8 cellular contexts compared by ENCODE assay signal in the genomic region with DNA sequence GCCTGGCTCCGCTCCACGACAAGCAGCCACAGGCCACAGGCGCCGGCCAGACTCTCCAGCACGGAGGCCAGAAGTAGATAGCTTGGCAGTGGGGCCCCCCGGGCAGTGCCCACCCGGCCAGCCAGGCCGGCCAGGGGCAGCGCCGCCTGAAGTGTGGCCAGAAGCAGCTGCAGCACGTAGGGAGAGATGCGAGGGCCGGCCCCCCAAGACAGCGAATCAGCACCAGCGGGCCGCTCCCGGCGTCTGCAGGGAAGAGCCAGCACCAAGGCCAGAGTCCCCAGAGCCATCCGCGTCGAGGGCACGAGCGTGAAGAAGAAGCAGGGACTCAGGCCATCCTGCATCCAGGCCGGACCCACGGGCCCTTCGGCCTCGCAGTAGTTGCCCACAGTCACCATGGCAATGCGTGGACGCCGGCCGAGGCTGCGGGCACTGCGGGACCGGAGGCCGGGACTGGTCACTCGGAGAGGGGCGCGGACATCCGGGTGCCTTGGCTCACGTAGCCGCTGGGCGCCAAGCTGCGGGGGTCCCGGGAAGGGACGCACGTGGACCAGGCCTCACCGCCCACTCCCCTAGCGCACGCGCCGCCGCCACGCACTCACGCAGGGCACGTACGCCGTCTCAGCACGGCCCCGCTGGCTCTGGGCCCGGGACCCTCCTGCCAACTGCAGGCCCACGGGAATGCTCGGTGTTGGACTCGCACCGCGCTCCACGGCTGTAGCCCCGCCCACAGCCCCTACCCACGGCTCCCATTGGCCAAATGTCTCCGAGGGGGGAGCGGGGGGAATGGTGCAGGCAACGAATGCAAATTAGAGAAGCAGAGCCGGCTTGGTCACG. TPM values are rescaled to one million over a fixed set of nuclear protein-coding genes. Genes with fewer than 3 reads are reported as not detected.
DNase-seq lines count a peak whose midpoint lies in the region; ATAC-seq and TF ChIP-seq lines count a peak whose summit lies in the region.

ABCB6 (minus strand) TSS at position 680 of the 834 bp plus-strand sequence; CDS start at position 395, 285 bp downstream.

- no peaks in the 10 kb centered on the region for H3K9me3 Mint-ChIP-seq in Calu3 (ENCODE audit: low read depth, unreplicated experiment)
- no peaks in the 10 kb centered on the region for H3K9me3 Mint-ChIP-seq in activated naive CD4-positive, alpha-beta T cell treated with anti-CD3 and anti-CD28 coated beads for 36 hours

- H3K27me3 ChIP-seq in SJCRH30 = no peaks in the 10 kb centered on the region
- no peaks in the 10 kb centered on the region for H3K27me3 ChIP-seq in neuron (ENCODE audit: insufficient read depth, low read length)

- no peaks in the 10 kb centered on the region for H3K9me3 ChIP-seq in SJCRH30 (replicated peaks)
- H3K9me3 ChIP-seq in neuron (ENCODE audit: low read length) = no peaks in the 10 kb centered on the region

- peak within 1 kb of the TSS; percentile 74 for H3K4me3 Mint-ChIP-seq in Calu3 (ENCODE audit: low read depth, unreplicated experiment)
- H3K4me3 Mint-ChIP-seq in activated naive CD4-positive, alpha-beta T cell treated with anti-CD3 and anti-CD28 coated beads for 36 hours = peak within 1 kb of the TSS; percentile 78

- intact Hi-C loops in Calu3 (cut with micrococcal nuclease; ENCODE audit: unreplicated experiment) = loop anchor here (5.0 to 10.0 kb wide), 2 partner anchors 54 to 59 kb away; partner anchors contain the start of genes DNAJB2 and NHEJ1
- intact Hi-C loops in activated naive CD4-positive, alpha-beta T cell treated with anti-CD3 and anti-CD28 coated beads for 36 hours (cut with micrococcal nuclease) = loop anchor here (1.0 to 2.0 kb wide), 8 partner anchors 11 to 168 kb away; partner anchors contain the start of genes ANKZF1, ATG9A, DNAJB2 and DNPEP

- H3K27ac Mint-ChIP-seq in Calu3 (ENCODE audit: unreplicated experiment) = peak within 1 kb of the TSS; percentile 75
- peak within 1 kb of the TSS; percentile 56 for H3K27ac Mint-ChIP-seq in activated naive CD4-positive, alpha-beta T cell treated with anti-CD3 and anti-CD28 coated beads for 36 hours

- CTCF ChIA-PET in Calu3 (lab: Charles Lee) = interaction anchor here (0.7 to 2.6 kb wide), 6 partner anchors 10 to 76 kb away, joined by 3 to 10 read pairs (median 4); partner anchors contain the start of genes TUBA4A and TUBA4B
- CTCF ChIA-PET in activated naive CD4-positive, alpha-beta T cell treated with anti-CD3 and anti-CD28 coated beads for 36 hours (lab: Charles Lee) = interaction anchor here (0.9 to 1.4 kb wide), 5 partner anchors 11 to 74 kb away, joined by 3 to 5 read pairs (median 4); partner anchors contain the start of gene ATG9A

- H2AFZ ChIP-seq in neuron (ENCODE audit: low read depth, low read length) = peak within 1 kb of the TSS; percentile 30

- H3K4me1 Mint-ChIP-seq in Calu3 (ENCODE audit: low read depth, unreplicated experiment) = peaks cover 18% of the 10 kb centered on the region
- peaks cover 25% of the 10 kb centered on the region for H3K4me1 Mint-ChIP-seq in activated naive CD4-positive, alpha-beta T cell treated with anti-CD3 and anti-CD28 coated beads for 36 hours (ENCODE audit: low read depth)

- peaks cover 51% of the 10 kb centered on the region for H3K36me3 Mint-ChIP-seq in Calu3 (ENCODE audit: insufficient read depth, unreplicated experiment)
- H3K36me3 Mint-ChIP-seq in activated naive CD4-positive, alpha-beta T cell treated with anti-CD3 and anti-CD28 coated beads for 36 hours (ENCODE audit: low read depth) = peaks cover 21% of the 10 kb centered on the region

- H3K36me3 ChIP-seq in SJCRH30 (peaks cover 20% of the 10 kb centered on the region), neuron (ENCODE audit: insufficient read depth, low read length) (peaks cover 41% of the 10 kb centered on the region)

- no peak for TF ChIP-seq CTCF in Calu3 (IDR thresholded peaks at IDR 0.05; ENCODE audit: unreplicated experiment)

- peak within 1 kb of the TSS; percentile 80 for H3K27ac ChIP-seq in SJCRH30

- H3K4me3 ChIP-seq in SJCRH30 (peak within 1 kb of the TSS; percentile 61), neuron (ENCODE audit: low read length) (peak within 1 kb of the TSS; percentile 55)

- H3K4me1 ChIP-seq in SJCRH30 (peaks cover 6% of the 10 kb centered on the region), neuron (ENCODE audit: insufficient read depth, low read length) (peaks cover 19% of the 10 kb centered on the region)

- BruUV-seq in Calu3 (replicated peaks; lab: Mats Ljungman, UMichigan) = no TSS peak

- ATAC-seq in GM21423 (IDR thresholded peaks at IDR 0.05; ENCODE audit: unreplicated experiment) = peak; percentile 83

- no peaks in the 10 kb centered on the region for H3K27me3 Mint-ChIP-seq in Calu3 (ENCODE audit: unreplicated experiment)
- no peaks in the 10 kb centered on the region for H3K27me3 Mint-ChIP-seq in activated naive CD4-positive, alpha-beta T cell treated with anti-CD3 and anti-CD28 coated beads for 36 hours (ENCODE audit: low read depth)

- DNase-seq in Calu3 = peak; percentile 79
- peak; percentile 97 for DNase-seq in HuH-7.5 (ENCODE audit: low spot score)
- DNase-seq in SJCRH30 = peak; percentile 97 to 98
- DNase-seq in activated naive CD4-positive, alpha-beta T cell treated with anti-CD3 and anti-CD28 coated beads for 36 hours = peak; percentile 89
- DNase-seq in foreskin melanocyte = peak; percentile 92
- peak; percentile 95 for DNase-seq in stromal cell of bone marrow (ENCODE audit: low read depth)

RNA-seq across cellular contexts. Expression of gene ABCB6, which starts in this region (rescaled TPM):
- 11.7 and 12.1 TPM in 2 replicates for total RNA-seq in Calu3 (2022)
- total RNA-seq in SJCRH30 (2014; rRNA removed; shearing (Covaris generic)) = 18.6 and 26.5 TPM in 2 replicates
- total RNA-seq in activated naive CD4-positive, alpha-beta T cell treated with anti-CD3 and anti-CD28 coated beads for 36 hours = 1 to 10 TPM; 7.0 to 7.5 TPM

Comparison
In these comparisons a context has a peak if more than half of its experiments do, and no peak if none do; other contexts are left out.
1. Peak in every context shown above with its lines: DNase-seq, ATAC-seq, H3K4me3 ChIP-seq and H3K27ac ChIP-seq.